In the genomic region with DNA sequence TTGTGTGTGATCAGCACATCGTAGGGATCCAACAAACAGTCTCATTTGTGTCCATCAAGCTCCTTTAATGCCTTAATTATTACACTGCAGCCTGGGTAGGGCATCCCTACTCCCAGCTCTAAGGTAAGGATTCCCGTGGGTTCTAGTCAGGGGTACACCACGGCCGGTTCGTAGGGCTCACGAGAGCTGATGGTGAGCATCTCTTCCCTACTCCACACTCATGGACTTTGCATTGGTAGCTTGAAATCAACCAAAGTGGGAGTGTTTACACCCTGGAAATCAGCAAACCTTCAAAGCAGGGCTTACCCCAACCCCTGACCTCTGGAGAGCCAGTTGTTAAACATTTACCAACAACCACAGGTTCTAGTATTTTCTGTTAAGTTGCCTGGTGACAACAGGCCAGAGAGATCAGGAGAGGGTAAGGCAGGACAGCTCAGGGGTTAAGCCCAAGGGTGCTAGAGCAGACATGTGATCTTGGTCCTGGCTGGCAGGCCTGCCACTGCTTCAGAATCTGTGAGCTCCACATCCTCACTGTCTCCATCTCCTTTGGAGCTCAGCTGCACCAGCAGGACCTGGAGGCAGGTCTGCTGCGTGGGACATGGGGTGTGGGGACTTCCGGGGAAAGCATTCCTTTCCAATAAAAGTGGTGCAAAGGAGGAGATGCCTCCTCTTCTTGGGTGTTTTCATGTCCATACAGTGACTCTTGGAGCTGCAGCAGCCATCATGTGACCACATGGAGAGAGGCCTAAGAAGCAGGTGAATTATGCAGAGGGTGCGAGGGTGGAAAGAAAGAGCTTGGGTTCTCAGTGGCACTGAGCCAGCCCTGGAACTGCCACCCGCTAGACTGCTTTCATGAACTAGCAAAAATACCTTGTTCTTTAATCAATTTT, we compare ENCODE assay signal across 19 cellular contexts. TPM values are rescaled to one million over a fixed set of nuclear protein-coding genes. Genes with fewer than 3 reads are reported as not detected.
DNase-seq lines count a peak whose midpoint lies in the region; ATAC-seq and TF ChIP-seq lines count a peak whose summit lies in the region.
"Had no signal": no experiment of that assay in that cellular context is flagged by ENCODE, and none has a peak within 500 bp of the region (broad histone marks: within the 10 kb centered on the region; RNA-seq: fewer than 3 reads in every experiment).

No MANE protein-coding gene starts in this region.

- H3K4me3 ChIP-seq in epithelial cell of proximal tubule (ENCODE audit: low read depth, low read length) (no peak overlapping the region), liver (ENCODE audit: low read depth in 1 of 3, low read length in 3 of 3) (no peak overlapping the region)
- H3K4me3 ChIP-seq: A549, BLaER1, GM23248, HAP-1, K562 had no signal

- DNase-seq in natural killer cell treated with Interleukin-12 subunit alpha and Interleukin-12 subunit beta and Interleukin-15 and Interleukin-18, amount 100 ng/mL, for 72 hours (ENCODE audit: low spot score), result peak; percentile 25
- DNase-seq in natural killer cell (no peak), epithelial cell of proximal tubule (ENCODE audit: low read depth) (peak; percentile 15), DMS79 treated with DMSO at 0.1 percent for 48 hours (lab: John Stamatoyannopoulos, UW) (no peak), HT-29 (ENCODE audit: low spot score) (no peak)
- DNase-seq in activated CD8-positive, alpha-beta memory T cell treated with anti-CD3 and anti-CD28 coated beads, Interleukin-2, amount 50 U/mL, for 48 hours, result no peak
- DNase-seq: CD4-positive, alpha-beta memory T cell; DMS 273 treated with DMSO at 0.1 percent for 48 hours; DMS53; GM23248; IMR-90 had no signal

- no peaks in the 10 kb centered on the region for H3K27me3 ChIP-seq in liver (ENCODE audit: control insufficient read depth in 4 of 4, insufficient read depth in 4 of 4, low read length in 3 of 4)
- H3K27me3 ChIP-seq: BLaER1 had no signal

- H3K4me1 Mint-ChIP-seq in natural killer cell treated with Interleukin-12 subunit alpha and Interleukin-12 subunit beta and Interleukin-15 and Interleukin-18, amount 100 ng/mL, for 72 hours (ENCODE audit: low read depth in 2 of 2), result no peaks in the 10 kb centered on the region
- no peaks in the 10 kb centered on the region for H3K4me1 Mint-ChIP-seq in natural killer cell
- H3K4me1 Mint-ChIP-seq: CD14-positive monocyte; CD4-positive, alpha-beta memory T cell had no signal

- H3K4me1 ChIP-seq in liver (ENCODE audit: control insufficient read depth in 4 of 4, insufficient read depth in 4 of 4, low read length in 3 of 4), result peaks cover 2 to 34% (median 19%) of the 10 kb centered on the region in 4 donors
- H3K4me1 ChIP-seq: A549, BLaER1, HAP-1 had no signal

- H3K9me3 Mint-ChIP-seq in natural killer cell treated with Interleukin-12 subunit alpha and Interleukin-12 subunit beta and Interleukin-15 and Interleukin-18, amount 100 ng/mL, for 72 hours, result peaks cover 12% of the 10 kb centered on the region
- peaks cover 2 to 8% of the 10 kb centered on the region in 2 donors for H3K9me3 Mint-ChIP-seq in natural killer cell

- H3K27ac ChIP-seq in liver (ENCODE audit: low read depth in 1 of 2, low read length in 2 of 2), result peak overlapping the region; percentile 72 to 80
- H3K27ac ChIP-seq: 22Rv1, A549, BLaER1, GM23248 had no signal

- intact Hi-C loops in natural killer cell (cut with micrococcal nuclease), result no loop called here

- no peaks in the 10 kb centered on the region for H3K36me3 ChIP-seq in liver (ENCODE audit: control insufficient read depth in 4 of 4, insufficient read depth in 3 of 4, low read depth in 1 of 4, low read length in 3 of 4)
- H3K36me3 ChIP-seq: BLaER1, HAP-1 had no signal

- WGBS in liver, result 32% methylated on average over 10 of the region's 10 CpGs

- H3K9ac ChIP-seq in liver (ENCODE audit: low read depth in 1 of 2, low read length in 2 of 2), result peak overlapping the region in 1 of 2 donors; percentile 57
- H3K9ac ChIP-seq: BLaER1, GM23248 had no signal

- H3K27ac Mint-ChIP-seq in natural killer cell treated with Interleukin-12 subunit alpha and Interleukin-12 subunit beta and Interleukin-15 and Interleukin-18, amount 100 ng/mL, for 72 hours, result no peak overlapping the region
- no peak overlapping the region for H3K27ac Mint-ChIP-seq in natural killer cell
- H3K27ac Mint-ChIP-seq: CD14-positive monocyte had no signal

- TF ChIP-seq RAD21 in liver (IDR thresholded peaks at IDR 0.05), result peak; percentile 56 to 66

- ATAC-seq in natural killer cell treated with Interleukin-12 subunit alpha and Interleukin-12 subunit beta and Interleukin-15 and Interleukin-18, amount 100 ng/mL, for 72 hours, result no peak
- ATAC-seq in natural killer cell, result no peak
- ATAC-seq in HG02852 (IDR thresholded peaks at IDR 0.05; ENCODE audit: unreplicated experiment), result no peak
- ATAC-seq: A549, K562 had no signal

- TF ChIP-seq CTCF in natural killer cell (IDR thresholded peaks at IDR 0.05) (no peak), epithelial cell of proximal tubule (conservative IDR thresholded peaks at IDR 0.05; ENCODE audit: low read depth, low read length) (no peak), liver (IDR thresholded peaks at IDR 0.05; ENCODE audit: low read depth, low read length, missing input control) (no peak)

- no peaks in the 10 kb centered on the region for H3K9me3 ChIP-seq in liver (ENCODE audit: control insufficient read depth in 4 of 4, low read length in 3 of 4)
- H3K9me3 ChIP-seq: HAP-1 had no signal

- peaks cover 24 to 30% of the 10 kb centered on the region in 2 donors for H3K27me3 Mint-ChIP-seq in natural killer cell treated with Interleukin-12 subunit alpha and Interleukin-12 subunit beta and Interleukin-15 and Interleukin-18, amount 100 ng/mL, for 72 hours
- H3K27me3 Mint-ChIP-seq in natural killer cell (ENCODE audit: low read depth in 2 of 2), result peaks cover 15 to 24% of the 10 kb centered on the region in 2 donors

- H3K36me3 Mint-ChIP-seq in natural killer cell treated with Interleukin-12 subunit alpha and Interleukin-12 subunit beta and Interleukin-15 and Interleukin-18, amount 100 ng/mL, for 72 hours, result peaks cover 6% of the 10 kb centered on the region
- peaks cover 8% of the 10 kb centered on the region for H3K36me3 Mint-ChIP-seq in natural killer cell
- H3K36me3 Mint-ChIP-seq: CD14-positive monocyte had no signal

- H3K4me3 Mint-ChIP-seq in natural killer cell treated with Interleukin-12 subunit alpha and Interleukin-12 subunit beta and Interleukin-15 and Interleukin-18, amount 100 ng/mL, for 72 hours, result no peak overlapping the region
- H3K4me3 Mint-ChIP-seq in natural killer cell, result no peak overlapping the region
- H3K4me3 Mint-ChIP-seq: CD14-positive monocyte; CD4-positive, alpha-beta memory T cell had no signal

TF ChIP-seq in liver, 16 proteins besides CTCF, POLR2A, EP300 and RAD21 (continues in another document):
- TF ChIP-seq SP1 (IDR thresholded peaks at IDR 0.05) (peak; percentile 96), HNF4A (conservative IDR thresholded peaks at IDR 0.05) (peak; percentile 92 to 95), MAX (IDR thresholded peaks at IDR 0.05) (peak; percentile 70), YY1 (IDR thresholded peaks at IDR 0.05) (peak; percentile 87), JUND (IDR thresholded peaks at IDR 0.05) (peak; percentile 48 to 76), ZBTB33 (IDR thresholded peaks at IDR 0.05) (peak; percentile 81)
- TF ChIP-seq, protein P1, sequence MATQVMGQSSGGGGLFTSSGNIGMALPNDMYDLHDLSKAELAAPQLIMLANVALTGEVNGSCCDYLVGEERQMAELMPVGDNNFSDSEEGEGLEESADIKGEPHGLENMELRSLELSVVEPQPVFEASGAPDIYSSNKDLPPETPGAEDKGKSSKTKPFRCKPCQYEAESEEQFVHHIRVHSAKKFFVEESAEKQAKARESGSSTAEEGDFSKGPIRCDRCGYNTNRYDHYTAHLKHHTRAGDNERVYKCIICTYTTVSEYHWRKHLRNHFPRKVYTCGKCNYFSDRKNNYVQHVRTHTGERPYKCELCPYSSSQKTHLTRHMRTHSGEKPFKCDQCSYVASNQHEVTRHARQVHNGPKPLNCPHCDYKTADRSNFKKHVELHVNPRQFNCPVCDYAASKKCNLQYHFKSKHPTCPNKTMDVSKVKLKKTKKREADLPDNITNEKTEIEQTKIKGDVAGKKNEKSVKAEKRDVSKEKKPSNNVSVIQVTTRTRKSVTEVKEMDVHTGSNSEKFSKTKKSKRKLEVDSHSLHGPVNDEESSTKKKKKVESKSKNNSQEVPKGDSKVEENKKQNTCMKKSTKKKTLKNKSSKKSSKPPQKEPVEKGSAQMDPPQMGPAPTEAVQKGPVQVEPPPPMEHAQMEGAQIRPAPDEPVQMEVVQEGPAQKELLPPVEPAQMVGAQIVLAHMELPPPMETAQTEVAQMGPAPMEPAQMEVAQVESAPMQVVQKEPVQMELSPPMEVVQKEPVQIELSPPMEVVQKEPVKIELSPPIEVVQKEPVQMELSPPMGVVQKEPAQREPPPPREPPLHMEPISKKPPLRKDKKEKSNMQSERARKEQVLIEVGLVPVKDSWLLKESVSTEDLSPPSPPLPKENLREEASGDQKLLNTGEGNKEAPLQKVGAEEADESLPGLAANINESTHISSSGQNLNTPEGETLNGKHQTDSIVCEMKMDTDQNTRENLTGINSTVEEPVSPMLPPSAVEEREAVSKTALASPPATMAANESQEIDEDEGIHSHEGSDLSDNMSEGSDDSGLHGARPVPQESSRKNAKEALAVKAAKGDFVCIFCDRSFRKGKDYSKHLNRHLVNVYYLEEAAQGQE (IDR thresholded peaks at IDR 0.05), result peak; percentile 88

RNA-seq across cellular contexts. Expression of gene ZCCHC14, which starts 36.1 kb away (rescaled TPM):
- total RNA-seq in natural killer cell treated with Interleukin-12 subunit alpha and Interleukin-12 subunit beta and Interleukin-15 and Interleukin-18, amount 100 ng/mL, for 72 hours, result 10 to 100 TPM; 15.7 to 15.9 TPM
- total RNA-seq in natural killer cell (10 to 100 TPM; 12.2 to 20.9 (median 19.2) TPM), epithelial cell of proximal tubule (9.9 and 11.8 TPM in 2 replicates), liver (10 to 100 TPM in 1 of 2 donors, 1 to 10 TPM in 1; 7.1 to 21.7 TPM)
- polyA plus RNA-seq in liver, result 1 to 10 TPM; 6.3 to 8.9 TPM
- total RNA-seq in HT-29 (2014; rRNA removed; shearing (Covaris generic)), result 8.6 and 13.8 TPM in 2 replicates

Comparison
In these comparisons a context has a peak if more than half of its experiments do, and no peak if none do; other contexts are left out.
1. DNase-seq: peak in natural killer cell treated with Interleukin-12 subunit alpha and Interleukin-12 subunit beta and Interleukin-15 and Interleukin-18, amount 100 ng/mL, for 72 hours (single experiment) and epithelial cell of proximal tubule (single experiment); none in natural killer cell (single experiment), DMS79 treated with DMSO at 0.1 percent for 48 hours (single experiment), HT-29 (single experiment) and activated CD8-positive, alpha-beta memory T cell treated with anti-CD3 and anti-CD28 coated beads, Interleukin-2, amount 50 U/mL, for 48 hours (single experiment).